8 cellular contexts compared by ENCODE assay signal in the genomic region with DNA sequence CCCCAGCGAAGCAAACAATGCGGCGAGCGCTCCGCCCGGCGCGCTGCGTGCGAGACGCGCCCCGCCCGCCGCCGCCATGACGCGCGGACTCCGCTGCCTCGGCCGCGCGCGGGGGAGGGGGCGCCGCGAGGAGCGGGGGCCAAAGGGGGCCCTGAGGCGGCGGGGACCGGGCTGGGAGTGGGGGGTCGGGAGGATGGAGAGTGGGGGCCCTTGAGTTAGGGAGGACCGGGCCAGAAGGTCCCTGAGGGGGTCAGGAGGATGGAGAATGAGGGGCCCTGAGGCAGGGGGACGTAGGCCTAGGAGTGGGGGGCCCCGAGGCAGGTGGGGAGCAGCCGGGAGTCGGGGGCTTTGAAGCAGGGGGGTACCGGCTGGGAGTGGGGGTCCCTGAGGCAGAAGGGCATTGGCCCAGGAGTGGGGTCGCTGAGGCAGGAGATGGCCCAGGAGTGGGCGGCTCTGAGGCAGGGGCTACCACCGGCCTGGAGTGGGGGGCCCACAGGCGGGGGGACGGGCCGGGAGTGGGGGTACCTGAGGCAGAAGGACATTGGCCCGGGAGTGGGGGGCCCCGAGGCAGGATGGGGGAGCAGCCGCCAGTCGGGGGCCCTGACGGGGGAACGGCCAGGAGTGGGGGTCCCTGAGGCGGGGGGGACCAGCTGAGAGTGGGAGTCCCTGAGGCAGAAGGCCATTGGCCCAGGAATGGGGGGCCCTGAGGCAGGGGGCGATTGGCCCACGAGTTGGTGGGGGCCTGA. TPM values are rescaled to one million over a fixed set of nuclear protein-coding genes. Genes with fewer than 3 reads are reported as not detected.
DNase-seq lines count a peak whose midpoint lies in the region; ATAC-seq, FAIRE-seq and TF ChIP-seq lines count a peak whose summit lies in the region.

A gene (minus strand): TSS at position 21 of the 746 bp plus-strand sequence. CDS start 3,556 bp downstream, outside the sequence.

- peaks cover 19% of the 10 kb centered on the region for H3K4me1 Mint-ChIP-seq in WTC11

- H3K27me3 ChIP-seq in spleen (replicated peaks in 1 of 7): no peaks in the 10 kb centered on the region

- no peak within 1 kb of the TSS for H3K27ac Mint-ChIP-seq in WTC11

- POLR2A ChIA-PET in WTC11 (lab: Charles Lee): no interaction called here

- TF ChIP-seq CTCF in WTC11 (IDR thresholded peaks at IDR 0.05) (no peak), kidney (IDR thresholded peaks at IDR 0.05; ENCODE audit: borderline replicate concordance, extremely low read depth, insufficient read depth) (no peak), spleen (IDR thresholded peaks at IDR 0.05 in 8 of 11, conservative IDR thresholded peaks at IDR 0.05 in 3 of 11) (no peak)

- intact Hi-C loops in kidney (cut with DNase I) (no loop called here), spleen (cut with DNase I; ENCODE audit: low total_unique reads) (no loop called here)

- peaks cover 34% of the 10 kb centered on the region for H3K27me3 Mint-ChIP-seq in WTC11 (ENCODE audit: low read depth)

- H3K9me3 ChIP-seq in kidney (ENCODE audit: control insufficient read depth in 1 of 2, low read length in 2 of 2): peaks cover 0 to 16% of the 10 kb centered on the region in 2 donors
- H3K9me3 ChIP-seq in spleen: no peaks in the 10 kb centered on the region

- DNase-seq in DMS79 treated with DMSO at 0.1 percent for 48 hours (lab: John Stamatoyannopoulos, UW) (peak; percentile 11), DMS79 (lab: John Stamatoyannopoulos, UW) (no peak), Kasumi-1 (lab: John Stamatoyannopoulos, UW) (peak; percentile 19 to 30), WTC11 (ENCODE audit: low spot score) (no peak), cerebellar cortex (ENCODE audit: low spot score) (peak; percentile 52), kidney (peak; percentile 85), spleen (peak; percentile 94)

- ATAC-seq in WTC11 (peak; percentile 59), HG02973 (IDR thresholded peaks at IDR 0.05; ENCODE audit: unreplicated experiment) (no peak)

- CTCF ChIA-PET in WTC11 (lab: Charles Lee): no interaction called here

- peaks cover 9 to 24% of the 10 kb centered on the region in 2 donors for H3K4me1 ChIP-seq in kidney (ENCODE audit: control insufficient read depth in 1 of 2, insufficient read depth in 1 of 2, low read depth in 1 of 2, low read length in 2 of 2)
- peaks cover 18 to 59% (median 39%) of the 10 kb centered on the region in 6 donors for H3K4me1 ChIP-seq in spleen

- peak within 1 kb of the TSS; percentile 80 for H3K4me3 Mint-ChIP-seq in WTC11

- H3K4me3 ChIP-seq in kidney (ENCODE audit: low read length in 2 of 2) (peak within 1 kb of the TSS; percentile 36 to 72), spleen (peak within 1 kb of the TSS; percentile 50 to 85 (median 69))

- peaks cover 45% of the 10 kb centered on the region for H3K36me3 Mint-ChIP-seq in WTC11

- H3K27ac ChIP-seq in kidney (ENCODE audit: low read depth in 2 of 2, low read length in 2 of 2): peak within 1 kb of the TSS; percentile 55 to 63
- H3K27ac ChIP-seq in spleen: peak within 1 kb of the TSS; percentile 67 to 92 (median 88)

- WGBS in spleen, 5 donors: 12 to 26% (median 17%) methylated on average over 12 to 54 of the region's 54 CpGs

- H3K9ac ChIP-seq in kidney (ENCODE audit: low read length in 2 of 2): peak within 1 kb of the TSS; percentile 50 to 80

- peaks cover 32% of the 10 kb centered on the region for H3K9me3 Mint-ChIP-seq in WTC11

- TF ChIP-seq POLR2A in spleen (IDR thresholded peaks at IDR 0.05): no peak

- H3K36me3 ChIP-seq in kidney (ENCODE audit: control insufficient read depth in 1 of 2, insufficient read depth in 2 of 2, low read length in 2 of 2) (peaks cover 7 to 17% of the 10 kb centered on the region in 2 donors), spleen (peaks cover 0 to 26% (median 11%) of the 10 kb centered on the region in 6 donors)

- no peak for FAIRE-seq in kidney (lab: Jason Lieb, UNC)

TF ChIP-seq in WTC11, 78 proteins besides CTCF, POLR2A, EP300 and RAD21:
- no peak for TF ChIP-seq SMAD3 (CRISPR knock-in tag; IDR thresholded peaks at IDR 0.05; ENCODE audit: borderline replicate concordance)
- TF ChIP-seq, protein P1, sequence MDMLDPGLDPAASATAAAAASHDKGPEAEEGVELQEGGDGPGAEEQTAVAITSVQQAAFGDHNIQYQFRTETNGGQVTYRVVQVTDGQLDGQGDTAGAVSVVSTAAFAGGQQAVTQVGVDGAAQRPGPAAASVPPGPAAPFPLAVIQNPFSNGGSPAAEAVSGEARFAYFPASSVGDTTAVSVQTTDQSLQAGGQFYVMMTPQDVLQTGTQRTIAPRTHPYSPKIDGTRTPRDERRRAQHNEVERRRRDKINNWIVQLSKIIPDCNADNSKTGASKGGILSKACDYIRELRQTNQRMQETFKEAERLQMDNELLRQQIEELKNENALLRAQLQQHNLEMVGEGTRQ (CRISPR knock-in tag; IDR thresholded peaks at IDR 0.05): 0 out of 2 replicates have a peak, but pooled peaks have one; percentile 9
- TF ChIP-seq, protein P2, sequence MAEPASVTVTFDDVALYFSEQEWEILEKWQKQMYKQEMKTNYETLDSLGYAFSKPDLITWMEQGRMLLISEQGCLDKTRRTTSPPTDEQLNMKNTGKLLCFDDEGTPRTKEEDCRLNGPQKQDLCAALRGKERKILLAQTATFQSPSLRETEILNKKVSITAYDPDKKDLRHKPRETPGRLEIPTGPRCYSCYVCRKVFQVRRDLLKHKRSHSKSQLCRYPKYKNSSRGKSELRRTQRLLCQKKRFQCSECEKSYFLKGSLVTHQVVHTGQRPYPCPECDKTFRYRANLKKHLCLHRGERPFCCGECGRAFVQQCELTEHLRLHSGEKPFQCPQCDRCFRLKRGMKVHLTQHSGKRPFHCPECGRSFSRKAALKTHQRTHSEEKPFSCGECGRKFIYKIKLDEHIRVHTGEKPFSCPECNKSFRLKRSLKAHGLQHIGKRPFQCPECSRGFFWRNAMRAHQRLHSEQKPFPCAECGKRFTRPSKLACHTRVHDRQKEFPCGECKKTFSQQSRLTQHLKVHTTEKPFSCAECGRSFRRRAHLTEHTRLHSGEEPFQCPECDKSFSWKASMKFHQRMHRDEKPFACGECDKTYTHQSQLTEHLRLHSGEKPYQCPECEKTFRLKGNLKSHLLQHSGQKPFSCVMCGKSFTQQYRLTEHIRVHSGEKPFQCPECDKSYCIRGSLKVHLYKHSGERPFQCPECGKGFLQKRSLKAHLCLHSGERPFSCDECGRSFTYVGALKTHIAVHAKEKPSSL (CRISPR knock-in tag; conservative IDR thresholded peaks at IDR 0.05): no peak
- no peak for TF ChIP-seq GTF2I (CRISPR knock-in tag; conservative IDR thresholded peaks at IDR 0.05)
- no peak for TF ChIP-seq CREB1 (CRISPR knock-in tag; IDR thresholded peaks at IDR 0.05)
- TF ChIP-seq ZNF138 (CRISPR knock-in tag; conservative IDR thresholded peaks at IDR 0.05): no peak
- TF ChIP-seq, protein P3, sequence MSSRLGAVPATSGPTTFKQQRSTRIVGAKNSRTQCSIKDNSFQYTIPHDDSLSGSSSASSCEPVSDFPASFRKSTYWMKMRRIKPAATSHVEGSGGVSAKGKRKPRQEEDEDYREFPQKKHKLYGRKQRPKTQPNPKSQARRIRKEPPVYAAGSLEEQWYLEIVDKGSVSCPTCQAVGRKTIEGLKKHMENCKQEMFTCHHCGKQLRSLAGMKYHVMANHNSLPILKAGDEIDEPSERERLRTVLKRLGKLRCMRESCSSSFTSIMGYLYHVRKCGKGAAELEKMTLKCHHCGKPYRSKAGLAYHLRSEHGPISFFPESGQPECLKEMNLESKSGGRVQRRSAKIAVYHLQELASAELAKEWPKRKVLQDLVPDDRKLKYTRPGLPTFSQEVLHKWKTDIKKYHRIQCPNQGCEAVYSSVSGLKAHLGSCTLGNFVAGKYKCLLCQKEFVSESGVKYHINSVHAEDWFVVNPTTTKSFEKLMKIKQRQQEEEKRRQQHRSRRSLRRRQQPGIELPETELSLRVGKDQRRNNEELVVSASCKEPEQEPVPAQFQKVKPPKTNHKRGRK (CRISPR knock-in tag; IDR thresholded peaks at IDR 0.05; ENCODE audit: borderline replicate concordance): no peak
- TF ChIP-seq, protein P4, sequence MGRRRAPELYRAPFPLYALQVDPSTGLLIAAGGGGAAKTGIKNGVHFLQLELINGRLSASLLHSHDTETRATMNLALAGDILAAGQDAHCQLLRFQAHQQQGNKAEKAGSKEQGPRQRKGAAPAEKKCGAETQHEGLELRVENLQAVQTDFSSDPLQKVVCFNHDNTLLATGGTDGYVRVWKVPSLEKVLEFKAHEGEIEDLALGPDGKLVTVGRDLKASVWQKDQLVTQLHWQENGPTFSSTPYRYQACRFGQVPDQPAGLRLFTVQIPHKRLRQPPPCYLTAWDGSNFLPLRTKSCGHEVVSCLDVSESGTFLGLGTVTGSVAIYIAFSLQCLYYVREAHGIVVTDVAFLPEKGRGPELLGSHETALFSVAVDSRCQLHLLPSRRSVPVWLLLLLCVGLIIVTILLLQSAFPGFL (CRISPR knock-in tag; IDR thresholded peaks at IDR 0.05; ENCODE audit: borderline replicate concordance): no peak
- TF ChIP-seq SP1 (CRISPR knock-in tag; conservative IDR thresholded peaks at IDR 0.05): peak; percentile 61; the same call in 1 of the 2 replicates
- TF ChIP-seq, protein P5, sequence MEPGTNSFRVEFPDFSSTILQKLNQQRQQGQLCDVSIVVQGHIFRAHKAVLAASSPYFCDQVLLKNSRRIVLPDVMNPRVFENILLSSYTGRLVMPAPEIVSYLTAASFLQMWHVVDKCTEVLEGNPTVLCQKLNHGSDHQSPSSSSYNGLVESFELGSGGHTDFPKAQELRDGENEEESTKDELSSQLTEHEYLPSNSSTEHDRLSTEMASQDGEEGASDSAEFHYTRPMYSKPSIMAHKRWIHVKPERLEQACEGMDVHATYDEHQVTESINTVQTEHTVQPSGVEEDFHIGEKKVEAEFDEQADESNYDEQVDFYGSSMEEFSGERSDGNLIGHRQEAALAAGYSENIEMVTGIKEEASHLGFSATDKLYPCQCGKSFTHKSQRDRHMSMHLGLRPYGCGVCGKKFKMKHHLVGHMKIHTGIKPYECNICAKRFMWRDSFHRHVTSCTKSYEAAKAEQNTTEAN (CRISPR knock-in tag; IDR thresholded peaks at IDR 0.05): no peak
- no peak for TF ChIP-seq FOXJ3 (CRISPR knock-in tag; IDR thresholded peaks at IDR 0.05; ENCODE audit: borderline replicate concordance)
- TF ChIP-seq ETV6 (CRISPR knock-in tag; IDR thresholded peaks at IDR 0.05): no peak
- TF ChIP-seq FOXP1 (CRISPR knock-in tag; IDR thresholded peaks at IDR 0.05; ENCODE audit: borderline replicate concordance): peak; percentile 58; the same call in 1 of the 2 replicates
- TF ChIP-seq RELA (CRISPR knock-in tag; IDR thresholded peaks at IDR 0.05; ENCODE audit: borderline replicate concordance): no peak

RNA-seq across cellular contexts. Expression of the gene that starts here (rescaled TPM):
- total RNA-seq in WTC11 (2021): 36.4 to 37.9 TPM (median 36.6 TPM) in 3 replicates
- 40.5 TPM for total RNA-seq in kidney
- 8.1 TPM for polyA plus RNA-seq in kidney (ENCODE audit: insufficient read depth, low read depth, low replicate concordance)
- total RNA-seq in spleen: 10 to 100 TPM; 35.3 to 59.6 (median 46.9) TPM
- polyA plus RNA-seq in spleen: 10 to 100 TPM; 14.2 to 23.1 (median 17.6) TPM

Comparison
In these comparisons a context has a peak if more than half of its experiments do, and no peak if none do; other contexts are left out.
1. DNase-seq: peak in DMS79 treated with DMSO at 0.1 percent for 48 hours (single experiment), Kasumi-1 (2 of 2), cerebellar cortex (single experiment), kidney (single experiment) and spleen (single experiment); none in DMS79 (single experiment) and WTC11 (single experiment).